In genomic region chr13:106629068-106629712, GRCh38 we compare ENCODE assay signal across 2 cellular contexts.
TF ChIP-seq lines count a peak whose summit lies in the region.

No MANE protein-coding gene starts in this region.

TF ChIP-seq in liver, 16 proteins besides CTCF, POLR2A, EP300 and RAD21:
- no peak for TF ChIP-seq FOXA2 (IDR thresholded peaks at IDR 0.05)
- peak in 1 of 2 donors; percentile 31 for TF ChIP-seq HNF4A (conservative IDR thresholded peaks at IDR 0.05)
- TF ChIP-seq RXRA (IDR thresholded peaks at IDR 0.05), result peak in 1 of 2 donors; percentile 53
- TF ChIP-seq NR2F2 (IDR thresholded peaks at IDR 0.05), result peak; percentile 43
- TF ChIP-seq YY1 (IDR thresholded peaks at IDR 0.05), result peak; percentile 30
TF ChIP-seq in liver: peak in this region for 4.

TF ChIP-seq in HepG2, 621 proteins besides CTCF, POLR2A, EP300 and RAD21:
- no peak for TF ChIP-seq ATF7-NPFF (CRISPR knock-in tag; IDR thresholded peaks at IDR 0.05; ENCODE audit: low read depth)
- no peak for TF ChIP-seq ZNF563 (CRISPR knock-in tag; IDR thresholded peaks at IDR 0.05)
- TF ChIP-seq ZNF317 (CRISPR knock-in tag; IDR thresholded peaks at IDR 0.05), result no peak
- TF ChIP-seq JARID2 (CRISPR knock-in tag; IDR thresholded peaks at IDR 0.05; ENCODE audit: insufficient replicate concordance), result no peak
- TF ChIP-seq HCFC1 (IDR thresholded peaks at IDR 0.05; ENCODE audit: low read depth, low read length), result no peak
- TF ChIP-seq FOSL2 (CRISPR knock-in tag; IDR thresholded peaks at IDR 0.05), result no peak
- no peak for TF ChIP-seq ZNF567 (CRISPR knock-in tag; IDR thresholded peaks at IDR 0.05; ENCODE audit: borderline replicate concordance)
- no peak for TF ChIP-seq ZNF24 (IDR thresholded peaks at IDR 0.05)
- no peak for TF ChIP-seq ZNF124 (CRISPR knock-in tag; IDR thresholded peaks at IDR 0.05)
- TF ChIP-seq TFE3 (CRISPR knock-in tag; IDR thresholded peaks at IDR 0.05), result no peak
- no peak for TF ChIP-seq RARA (CRISPR knock-in tag; IDR thresholded peaks at IDR 0.05)
- TF ChIP-seq ZNF75D (CRISPR knock-in tag; IDR thresholded peaks at IDR 0.05; ENCODE audit: borderline replicate concordance), result no peak
- TF ChIP-seq GPN1 (CRISPR knock-in tag; IDR thresholded peaks at IDR 0.05; ENCODE audit: borderline replicate concordance), result no peak
- TF ChIP-seq TEF (CRISPR knock-in tag; IDR thresholded peaks at IDR 0.05), result no peak
- TF ChIP-seq ZNF460 (CRISPR knock-in tag; IDR thresholded peaks at IDR 0.05; ENCODE audit: borderline replicate concordance), result no peak
- no peak for TF ChIP-seq ZNF766 (CRISPR knock-in tag; IDR thresholded peaks at IDR 0.05; ENCODE audit: borderline replicate concordance)
- no peak for TF ChIP-seq ZNF549 (CRISPR knock-in tag; IDR thresholded peaks at IDR 0.05)
